Comparison of ENCODE assay signal across 8 cellular contexts in genomic region chr3:160343132-160343531, GRCh38. TPM values are rescaled to one million over a fixed set of nuclear protein-coding genes. Genes with fewer than 3 reads are reported as not detected.
DNase-seq lines count a peak whose midpoint lies in the region; ATAC-seq and TF ChIP-seq lines count a peak whose summit lies in the region.

No MANE protein-coding gene starts in this region.

- H3K36me3 ChIP-seq in A673 (ENCODE audit: insufficient read depth, low read length, poor library complexity, severe bottlenecking) (no peaks in the 10 kb centered on the region), GM23248 (ENCODE audit: low read depth) (no peaks in the 10 kb centered on the region), PC-3 (ENCODE audit: low read depth, low read length) (no peaks in the 10 kb centered on the region)

- in situ Hi-C loops in GM23248 (cut with MboI) = loop anchor here (10.0 kb wide), 2 partner anchors 178 to 318 kb away; no protein-coding TSS in a partner anchor

- H3F3A ChIP-seq in GM23248 (ENCODE audit: insufficient read depth) (no peaks in the 10 kb centered on the region; the same call in 1 of the 2 replicates), PC-3 (ENCODE audit: low read length, unreplicated experiment) (no peaks in the 10 kb centered on the region)

- no peaks in the 10 kb centered on the region for H3K4me1 ChIP-seq in A673 (ENCODE audit: insufficient read depth, low read length, poor library complexity, severe bottlenecking)
- no peaks in the 10 kb centered on the region for H3K4me1 ChIP-seq in GM23248 (ENCODE audit: insufficient read depth)
- no peaks in the 10 kb centered on the region for H3K4me1 ChIP-seq in PC-3 (ENCODE audit: insufficient read depth, low read length)

- H3K9me3 ChIP-seq in A673 (ENCODE audit: low read depth, low read length, poor library complexity, severe bottlenecking) (no peaks in the 10 kb centered on the region), GM23248 (ENCODE audit: low read depth) (no peaks in the 10 kb centered on the region), PC-3 (ENCODE audit: low read length) (no peaks in the 10 kb centered on the region)

- CTCF ChIA-PET in A673 (lab: Charles Lee) (interaction anchor here (1.6 kb wide), 1 partner anchor 180 kb away, joined by 7 read pairs; no protein-coding TSS in a partner anchor), PC-3 (lab: Charles Lee) (no interaction called here)

- DNase-seq in A673 (ENCODE audit: low spot score) (peak; percentile 48), GM23248 (peak; percentile 69), PC-3 (peak; percentile 42), fibroblast of the aortic adventitia (ENCODE audit: low read depth) (peak; percentile 53)
- DNase-seq in activated CD8-positive, alpha-beta memory T cell treated with anti-CD3 and anti-CD28 coated beads, Interleukin-2, amount 50 U/mL, for 4 hours = no peak
- DNase-seq in stimulated activated CD4-positive, alpha-beta T cell treated with anti-CD3 and anti-CD28 coated beads, Interleukin-4, amount 100 ng/mL, for 1 hour = no peak

- H3K9ac ChIP-seq in GM23248 (no peak overlapping the region), PC-3 (ENCODE audit: low read length) (no peak overlapping the region)

- H2AFZ ChIP-seq in GM23248 = no peak overlapping the region
- H2AFZ ChIP-seq in PC-3 (ENCODE audit: low read length) = no peak overlapping the region

- H3K4me2 ChIP-seq in GM23248 (ENCODE audit: unreplicated experiment) = no peak overlapping the region
- H3K4me2 ChIP-seq in PC-3 (ENCODE audit: low read length) = no peak overlapping the region

- H3K27me3 ChIP-seq in A673 (replicated peaks; ENCODE audit: insufficient read depth, low read depth, low read length, poor library complexity) (no peaks in the 10 kb centered on the region), GM23248 (replicated peaks; ENCODE audit: insufficient read depth) (no peaks in the 10 kb centered on the region), PC-3 (ENCODE audit: low read length) (no peaks in the 10 kb centered on the region)

- H3K4me3 ChIP-seq in A673 (ENCODE audit: low read depth, low read length, poor library complexity, severe bottlenecking) (no peak overlapping the region), GM23248 (no peak overlapping the region), PC-3 (ENCODE audit: low read length) (no peak overlapping the region), fibroblast of the aortic adventitia (ENCODE audit: low read depth, low read length) (no peak overlapping the region)

- H3K27ac ChIP-seq in A673 (ENCODE audit: low read depth, low read length, poor library complexity, severe bottlenecking) (no peak overlapping the region), GM23248 (no peak overlapping the region), PC-3 (ENCODE audit: low read length) (no peak overlapping the region)

- peak; percentile 57 for TF ChIP-seq CTCF in A673 (conservative IDR thresholded peaks at IDR 0.05; ENCODE audit: low read depth, low read length)
- TF ChIP-seq CTCF in PC-3 (conservative IDR thresholded peaks at IDR 0.05; ENCODE audit: low read depth, low read length) = peak; percentile 60
- TF ChIP-seq CTCF in fibroblast of the aortic adventitia (IDR thresholded peaks at IDR 0.05; ENCODE audit: insufficient read depth, low read length) = peak; percentile 46

- H3K9me2 ChIP-seq in GM23248 (ENCODE audit: insufficient read depth) (no peaks in the 10 kb centered on the region), PC-3 (replicated peaks; ENCODE audit: low read length) (no peaks in the 10 kb centered on the region)

- intact Hi-C loops in A673 (cut with micrococcal nuclease; ENCODE audit: unreplicated experiment) (loop anchor here (1.0 kb wide), 2 partner anchors 180 to 311 kb away; no protein-coding TSS in a partner anchor), PC-3 (cut with micrococcal nuclease) (loop anchor here (1.0 to 5.0 kb wide), 4 partner anchors 70 to 311 kb away; partner anchors contain the start of gene C3orf80)

- BruUV-seq in A673 (replicated peaks; lab: Mats Ljungman, UMichigan) = no TSS peak
- BruUV-seq in PC-3 (replicated peaks; lab: Mats Ljungman, UMichigan) = no TSS peak

- 3 to 11% methylated on average over 1 of the region's 1 CpG for WGBS in GM23248 (ENCODE audit: low coverage in 1 of 2, low lambda C conversion rate in 2 of 2, missing lambda C conversion rate in 2 of 2), 2 experiments

- no peak for ATAC-seq in PC-3
- ATAC-seq in GM18873 (IDR thresholded peaks at IDR 0.05; ENCODE audit: low FRiP score, unreplicated experiment) = no peak
- ATAC-seq in HG03280 (IDR thresholded peaks at IDR 0.05; ENCODE audit: unreplicated experiment) = no peak

- POLR2A ChIA-PET in A673 (lab: Charles Lee; ENCODE audit: low non-redundant PET) (interaction anchor here (0.6 kb wide), 1 partner anchor 23 kb away, joined by 4 read pairs; no protein-coding TSS in a partner anchor), PC-3 (lab: Charles Lee; ENCODE audit: unreplicated experiment) (no interaction called here)

- H3K79me2 ChIP-seq in GM23248 (ENCODE audit: insufficient read depth) (no peaks in the 10 kb centered on the region), PC-3 (ENCODE audit: low read length) (no peaks in the 10 kb centered on the region)

- H4K20me1 ChIP-seq in GM23248 (ENCODE audit: insufficient read depth) (no peaks in the 10 kb centered on the region), PC-3 (ENCODE audit: low read length) (no peaks in the 10 kb centered on the region)

RNA-seq across cellular contexts. Expression of gene IFT80, which starts 55.9 kb away (rescaled TPM):
- total RNA-seq in A673 (2021) (20.2 and 25.4 TPM in 2 replicates), PC-3 (2014; rRNA removed) (9.1 and 9.3 TPM in 2 replicates), fibroblast of the aortic adventitia (ENCODE audit: low replicate concordance) (61.0 and 79.2 TPM in 2 replicates)
- total RNA-seq in GM23248 (2014; rRNA removed; shearing (Covaris generic)) = 48.4 and 59.4 TPM in 2 replicates
- polyA plus RNA-seq in GM23248 (2016; fragmentation: Nextera tagmentation; extraction: Ambion mirVana) = 15.2 and 19.8 TPM in 2 replicates

RNA-seq across cellular contexts. Expression of gene SMC4, which starts 56.3 kb away (rescaled TPM):
- total RNA-seq in A673 (2021) (201 and 209 TPM in 2 replicates), PC-3 (2014; rRNA removed) (129 and 183 TPM in 2 replicates), fibroblast of the aortic adventitia (ENCODE audit: low replicate concordance) (48.7 and 130 TPM in 2 replicates)
- 40.2 and 73.6 TPM in 2 replicates for total RNA-seq in GM23248 (2014; rRNA removed; shearing (Covaris generic))
- polyA plus RNA-seq in GM23248 (2016; fragmentation: Nextera tagmentation; extraction: Ambion mirVana) = 69.7 and 88.2 TPM in 2 replicates

Comparison
In these comparisons a context has a peak if more than half of its experiments do, and no peak if none do; other contexts are left out.
1. DNase-seq: peak in A673 (single experiment), GM23248 (single experiment), PC-3 (single experiment) and fibroblast of the aortic adventitia (single experiment); none in activated CD8-positive, alpha-beta memory T cell treated with anti-CD3 and anti-CD28 coated beads, Interleukin-2, amount 50 U/mL, for 4 hours (single experiment) and stimulated activated CD4-positive, alpha-beta T cell treated with anti-CD3 and anti-CD28 coated beads, Interleukin-4, amount 100 ng/mL, for 1 hour (single experiment).
2. Peak in every context shown above with its lines, with median percentiles within 50 percentile points of each other: CTCF ChIP-seq.